ENCODE assay signal across 1 cellular context in genomic region chr4:82988323-82988832, GRCh38.
TF ChIP-seq lines count a peak whose summit lies in the region.

No MANE protein-coding gene starts in this region.

TF ChIP-seq in K562, 482 proteins besides CTCF, POLR2A, EP300 and RAD21 (continued from another document):
- TF ChIP-seq MED1 (CRISPR knock-in tag; IDR thresholded peaks at IDR 0.05; ENCODE audit: borderline replicate concordance) (no peak), MEIS2 (IDR thresholded peaks at IDR 0.05; ENCODE audit: partially characterized antibody) (peak; percentile 8), ZNF274 (IDR thresholded peaks at IDR 0.05; ENCODE audit: borderline replicate concordance, low read depth, low read length) (no peak)
- TF ChIP-seq, protein P1, sequence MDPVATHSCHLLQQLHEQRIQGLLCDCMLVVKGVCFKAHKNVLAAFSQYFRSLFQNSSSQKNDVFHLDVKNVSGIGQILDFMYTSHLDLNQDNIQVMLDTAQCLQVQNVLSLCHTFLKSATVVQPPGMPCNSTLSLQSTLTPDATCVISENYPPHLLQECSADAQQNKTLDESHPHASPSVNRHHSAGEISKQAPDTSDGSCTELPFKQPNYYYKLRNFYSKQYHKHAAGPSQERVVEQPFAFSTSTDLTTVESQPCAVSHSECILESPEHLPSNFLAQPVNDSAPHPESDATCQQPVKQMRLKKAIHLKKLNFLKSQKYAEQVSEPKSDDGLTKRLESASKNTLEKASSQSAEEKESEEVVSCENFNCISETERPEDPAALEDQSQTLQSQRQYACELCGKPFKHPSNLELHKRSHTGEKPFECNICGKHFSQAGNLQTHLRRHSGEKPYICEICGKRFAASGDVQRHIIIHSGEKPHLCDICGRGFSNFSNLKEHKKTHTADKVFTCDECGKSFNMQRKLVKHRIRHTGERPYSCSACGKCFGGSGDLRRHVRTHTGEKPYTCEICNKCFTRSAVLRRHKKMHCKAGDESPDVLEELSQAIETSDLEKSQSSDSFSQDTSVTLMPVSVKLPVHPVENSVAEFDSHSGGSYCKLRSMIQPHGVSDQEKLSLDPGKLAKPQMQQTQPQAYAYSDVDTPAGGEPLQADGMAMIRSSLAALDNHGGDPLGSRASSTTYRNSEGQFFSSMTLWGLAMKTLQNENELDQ (CRISPR knock-in tag; IDR thresholded peaks at IDR 0.05; ENCODE audit: borderline replicate concordance): no peak
- TF ChIP-seq, protein P2, sequence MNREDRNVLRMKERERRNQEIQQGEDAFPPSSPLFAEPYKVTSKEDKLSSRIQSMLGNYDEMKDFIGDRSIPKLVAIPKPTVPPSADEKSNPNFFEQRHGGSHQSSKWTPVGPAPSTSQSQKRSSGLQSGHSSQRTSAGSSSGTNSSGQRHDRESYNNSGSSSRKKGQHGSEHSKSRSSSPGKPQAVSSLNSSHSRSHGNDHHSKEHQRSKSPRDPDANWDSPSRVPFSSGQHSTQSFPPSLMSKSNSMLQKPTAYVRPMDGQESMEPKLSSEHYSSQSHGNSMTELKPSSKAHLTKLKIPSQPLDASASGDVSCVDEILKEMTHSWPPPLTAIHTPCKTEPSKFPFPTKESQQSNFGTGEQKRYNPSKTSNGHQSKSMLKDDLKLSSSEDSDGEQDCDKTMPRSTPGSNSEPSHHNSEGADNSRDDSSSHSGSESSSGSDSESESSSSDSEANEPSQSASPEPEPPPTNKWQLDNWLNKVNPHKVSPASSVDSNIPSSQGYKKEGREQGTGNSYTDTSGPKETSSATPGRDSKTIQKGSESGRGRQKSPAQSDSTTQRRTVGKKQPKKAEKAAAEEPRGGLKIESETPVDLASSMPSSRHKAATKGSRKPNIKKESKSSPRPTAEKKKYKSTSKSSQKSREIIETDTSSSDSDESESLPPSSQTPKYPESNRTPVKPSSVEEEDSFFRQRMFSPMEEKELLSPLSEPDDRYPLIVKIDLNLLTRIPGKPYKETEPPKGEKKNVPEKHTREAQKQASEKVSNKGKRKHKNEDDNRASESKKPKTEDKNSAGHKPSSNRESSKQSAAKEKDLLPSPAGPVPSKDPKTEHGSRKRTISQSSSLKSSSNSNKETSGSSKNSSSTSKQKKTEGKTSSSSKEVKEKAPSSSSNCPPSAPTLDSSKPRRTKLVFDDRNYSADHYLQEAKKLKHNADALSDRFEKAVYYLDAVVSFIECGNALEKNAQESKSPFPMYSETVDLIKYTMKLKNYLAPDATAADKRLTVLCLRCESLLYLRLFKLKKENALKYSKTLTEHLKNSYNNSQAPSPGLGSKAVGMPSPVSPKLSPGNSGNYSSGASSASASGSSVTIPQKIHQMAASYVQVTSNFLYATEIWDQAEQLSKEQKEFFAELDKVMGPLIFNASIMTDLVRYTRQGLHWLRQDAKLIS (CRISPR knock-in tag; IDR thresholded peaks at IDR 0.05): no peak
TF ChIP-seq in K562: peak in this region for 1.
